16 cellular contexts compared by ENCODE assay signal in the genomic region with DNA sequence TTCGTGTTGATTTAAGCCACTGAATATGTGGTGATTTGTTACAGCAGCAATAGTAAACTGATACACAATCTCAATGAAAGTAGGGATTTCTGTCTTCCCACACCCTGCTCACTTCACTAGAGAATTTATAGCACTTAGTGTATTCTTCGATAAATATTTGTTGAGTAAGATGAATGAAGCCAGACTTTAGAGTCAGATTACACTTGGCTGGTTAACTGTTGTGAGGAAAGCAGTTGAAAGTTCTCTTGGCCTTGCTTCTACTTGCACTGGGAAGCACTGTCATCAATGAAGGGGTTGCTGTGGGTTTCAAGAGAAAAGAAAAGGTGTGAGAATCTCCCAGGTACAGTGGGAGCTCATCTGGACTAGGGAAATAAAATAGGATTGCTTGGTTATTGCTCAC.
DNase-seq lines count a peak whose midpoint lies in the region; ATAC-seq and TF ChIP-seq lines count a peak whose summit lies in the region.
"Had no signal": no experiment of that assay in that cellular context is flagged by ENCODE, and none has a peak within 500 bp of the region (broad histone marks: within the 10 kb centered on the region; RNA-seq: fewer than 3 reads in every experiment).

No MANE protein-coding gene starts in this region.

- H3K79me2 ChIP-seq in PC-9 (ENCODE audit: low read depth) (no peaks in the 10 kb centered on the region), trophoblast cell (ENCODE audit: control insufficient read depth, insufficient read depth, low read length, poor library complexity) (no peaks in the 10 kb centered on the region)

- H4K20me1 ChIP-seq in IMR-90 (ENCODE audit: insufficient read depth, low read length): no peaks in the 10 kb centered on the region
- no peaks in the 10 kb centered on the region for H4K20me1 ChIP-seq in PC-9 (ENCODE audit: insufficient read depth)

- ATAC-seq in IMR-90 (ENCODE audit: low read depth) (peak; percentile 25; the same call in 1 of the 2 replicates), GM19324 (IDR thresholded peaks at IDR 0.05; ENCODE audit: low FRiP score, unreplicated experiment) (no peak)

- peak overlapping the region; percentile 49; the same call in 2 of the 3 replicates for H2BK15ac ChIP-seq in IMR-90 (ENCODE audit: low read depth, low read length)

- H3K36me3 ChIP-seq in IMR-90 (ENCODE audit: control insufficient read depth, insufficient read depth, low read length): no peaks in the 10 kb centered on the region
- H3K36me3 ChIP-seq in PC-9 (ENCODE audit: low read depth): 0 out of 2 replicates have a peak, but pooled peaks cover 3% of the 10 kb centered on the region
- H3K36me3 ChIP-seq in ovary: no peaks in the 10 kb centered on the region
- no peaks in the 10 kb centered on the region for H3K36me3 ChIP-seq in tibial artery
- no peaks in the 10 kb centered on the region for H3K36me3 ChIP-seq in trophoblast cell (ENCODE audit: control insufficient read depth in 1 of 2, insufficient read depth in 2 of 2, low read length in 2 of 2)
- H3K36me3 ChIP-seq: BE2C had no signal

- H3K4me2 ChIP-seq in IMR-90 (ENCODE audit: low read depth, low read length) (no peak overlapping the region), PC-9 (no peak overlapping the region), trophoblast cell (ENCODE audit: low read length) (no peak overlapping the region)

- CTCF ChIA-PET in IMR-90 (lab: Yijun Ruan, JAX) (no interaction called here), PC-9 (lab: Charles Lee) (no interaction called here)

- POLR2A ChIA-PET in IMR-90 (lab: Charles Lee; ENCODE audit: unreplicated experiment): no interaction called here
- POLR2A ChIA-PET in PC-9 (lab: Charles Lee; ENCODE audit: unreplicated experiment): interaction anchor here (0.5 to 1.0 kb wide), 2 partner anchors 9 to 25 kb away, joined by 3 to 6 read pairs; no protein-coding TSS in a partner anchor

- H3K27me3 ChIP-seq in IMR-90 (ENCODE audit: control insufficient read depth, insufficient read depth, low read length) (no peaks in the 10 kb centered on the region), PC-9 (ENCODE audit: insufficient read depth, low read depth) (no peaks in the 10 kb centered on the region), ovary (no peaks in the 10 kb centered on the region), tibial artery (no peaks in the 10 kb centered on the region), trophoblast cell (ENCODE audit: insufficient read depth, low read length) (no peaks in the 10 kb centered on the region)
- H3K27me3 ChIP-seq: BE2C had no signal

- no peak overlapping the region for H3K27ac ChIP-seq in IMR-90 (ENCODE audit: insufficient read depth, low read length)
- H3K27ac ChIP-seq in PC-9: peak overlapping the region; percentile 67
- peak overlapping the region; percentile 67 for H3K27ac ChIP-seq in epithelial cell of prostate
- H3K27ac ChIP-seq in ovary: no peak overlapping the region
- no peak overlapping the region for H3K27ac ChIP-seq in tibial artery
- no peak overlapping the region for H3K27ac ChIP-seq in trophoblast cell (ENCODE audit: low read depth, low read length)

- dilution Hi-C loops in IMR-90 (cut with HindIII; ENCODE audit: low sequenced_read_pairs, unreplicated experiment): no loop called here

- H3K4me1 ChIP-seq in IMR-90 (ENCODE audit: control insufficient read depth, insufficient read depth, low read length): peaks cover 15% of the 10 kb centered on the region
- H3K4me1 ChIP-seq in PC-9 (replicated peaks; ENCODE audit: insufficient read depth): peaks cover 23% of the 10 kb centered on the region
- H3K4me1 ChIP-seq in ovary (ENCODE audit: insufficient read depth): no peaks in the 10 kb centered on the region
- peaks cover 0 to 7% (median 2%) of the 10 kb centered on the region in 4 donors for H3K4me1 ChIP-seq in tibial artery
- H3K4me1 ChIP-seq in trophoblast cell (ENCODE audit: control insufficient read depth in 1 of 2, insufficient read depth in 2 of 2, low read length in 2 of 2): peaks cover 0 to 3% of the 10 kb centered on the region in 2 experiments
- H3K4me1 ChIP-seq: BE2C had no signal

- intact Hi-C loops in IMR-90 (cut with micrococcal nuclease) (no loop called here), PC-9 (cut with micrococcal nuclease; ENCODE audit: unreplicated experiment) (no loop called here), ovary (cut with DNase I) (no loop called here), tibial artery (cut with DNase I; ENCODE audit: low total_unique reads) (no loop called here)

- no peak overlapping the region for H3K23ac ChIP-seq in IMR-90 (ENCODE audit: low read depth, low read length)
- H3K23ac ChIP-seq in trophoblast cell (ENCODE audit: low read length): no peak overlapping the region

- H3K4ac ChIP-seq in IMR-90 (ENCODE audit: low read depth, low read length) (no peak overlapping the region; the same call in 1 of the 2 replicates), trophoblast cell (ENCODE audit: low read depth, low read length) (no peak overlapping the region)

- H3K14ac ChIP-seq in IMR-90 (replicated peaks; ENCODE audit: low read depth, low read length) (0 out of 2 replicates have a peak overlapping the region, but pooled peaks have one; percentile 42), trophoblast cell (ENCODE audit: low read length) (no peak overlapping the region)

- H2AK9ac ChIP-seq in IMR-90 (replicated peaks; ENCODE audit: low read depth, low read length, poor library complexity): no peak overlapping the region

- H3K9ac ChIP-seq in IMR-90 (ENCODE audit: low read depth, low read length) (no peak overlapping the region), trophoblast cell (ENCODE audit: low read length) (no peak overlapping the region)

- peak overlapping the region; percentile 31; the same call in 1 of the 2 replicates for H2BK20ac ChIP-seq in IMR-90 (ENCODE audit: low read depth, low read length)

- WGBS in IMR-90 (ENCODE audit: extremely low coverage in 2 of 2, insufficient read length in 1 of 2), 2 experiments: no CpG with 5 or more reads among the region's 2 CpGs
- WGBS in ovary, 3 donors: 69 to 77% (median 76%) methylated on average over 2 of the region's 2 CpGs
- no CpG with 5 or more reads among the region's 2 CpGs for WGBS in trophoblast cell (ENCODE audit: extremely low coverage, insufficient coverage, insufficient read length)

- no peak for TF ChIP-seq RAD21 in IMR-90 (IDR thresholded peaks at IDR 0.05; ENCODE audit: low read length)

- no peak overlapping the region for H2BK12ac ChIP-seq in trophoblast cell (ENCODE audit: low read length)

- no peaks in the 10 kb centered on the region for H3F3A ChIP-seq in PC-9 (ENCODE audit: insufficient read depth, low read depth)

- peaks cover 10% of the 10 kb centered on the region for H3K9me1 ChIP-seq in IMR-90 (ENCODE audit: insufficient read depth, low read length)

- H3K18ac ChIP-seq in IMR-90 (ENCODE audit: low read depth, low read length) (peak overlapping the region; percentile 13; the same call in 1 of the 2 replicates), trophoblast cell (ENCODE audit: low read length) (no peak overlapping the region)

- H4K91ac ChIP-seq in IMR-90 (ENCODE audit: insufficient read depth, low read depth, low read length): no peak overlapping the region
- H4K91ac ChIP-seq in trophoblast cell (ENCODE audit: low read depth, low read length): no peak overlapping the region

- TF ChIP-seq EP300 in ovary (IDR thresholded peaks at IDR 0.05): no peak

- TF ChIP-seq POLR2A in IMR-90 (IDR thresholded peaks at IDR 0.05; ENCODE audit: low read depth, low read length) (no peak), ovary (IDR thresholded peaks at IDR 0.05) (no peak)

- no peak for TF ChIP-seq CTCF in IMR-90 (conservative IDR thresholded peaks at IDR 0.05; ENCODE audit: low read depth, low read length)
- TF ChIP-seq CTCF in PC-9 (conservative IDR thresholded peaks at IDR 0.05): no peak
- no peak for TF ChIP-seq CTCF in ovary (IDR thresholded peaks at IDR 0.05)
- TF ChIP-seq CTCF in tibial artery (IDR thresholded peaks at IDR 0.05): no peak

- H2BK120ac ChIP-seq in IMR-90 (ENCODE audit: low read depth, low read length): peak overlapping the region; percentile 72; the same call in 1 of the 2 replicates
- no peak overlapping the region for H2BK120ac ChIP-seq in trophoblast cell (ENCODE audit: insufficient read depth, low read length, poor library complexity)

- H3K56ac ChIP-seq in IMR-90 (ENCODE audit: extremely low read depth, insufficient read depth, low read length): no peak overlapping the region

- H3K79me1 ChIP-seq in IMR-90 (ENCODE audit: low read depth in 1 of 2, low read length in 2 of 2): no peaks in the 10 kb centered on the region
- peaks cover 2% of the 10 kb centered on the region for H3K79me1 ChIP-seq in trophoblast cell (ENCODE audit: low read length)

- no peak overlapping the region for H4K8ac ChIP-seq in IMR-90 (ENCODE audit: low read depth in 2 of 2, low read length in 2 of 2)
- no peak overlapping the region for H4K8ac ChIP-seq in trophoblast cell (ENCODE audit: low read depth, low read length)

- in situ Hi-C loops in IMR-90 (cut with MboI; ENCODE audit: low sequenced_read_pairs): no loop called here

- H4K5ac ChIP-seq in IMR-90 (ENCODE audit: low read depth, low read length): peak overlapping the region; percentile 32; the same call in 1 of the 2 replicates

- DNase-seq in IMR-90: peak; percentile 31
- no peak for DNase-seq in PC-9
- DNase-seq in epithelial cell of prostate (ENCODE audit: low read depth, low spot score): no peak
- peak; percentile 34 for DNase-seq in fibroblast of peridontal ligament (ENCODE audit: extremely low read depth)
- no peak for DNase-seq in ovary
- no peak for DNase-seq in tibial artery
- DNase-seq in trophoblast cell: no peak
- DNase-seq: ACHN; BE2C; C1 segment of cervical spinal cord; CD4-positive, CD25-positive, alpha-beta regulatory T cell; CD8-positive, alpha-beta memory T cell; COR-L47; GOT3; H9 had no signal

- no peak overlapping the region for H4K12ac ChIP-seq in trophoblast cell (ENCODE audit: low read depth, low read length)

- BruUV-seq in IMR-90 (replicated peaks; lab: Mats Ljungman, UMichigan) (no TSS peak), PC-9 (replicated peaks; lab: Mats Ljungman, UMichigan) (no TSS peak)

- H3K9me2 ChIP-seq in PC-9 (ENCODE audit: insufficient read depth): no peaks in the 10 kb centered on the region

- H2BK5ac ChIP-seq in IMR-90 (ENCODE audit: low read depth, low read length, poor library complexity, severe bottlenecking): peak overlapping the region; percentile 59
- no peak overlapping the region for H2BK5ac ChIP-seq in trophoblast cell (ENCODE audit: low read depth, low read length, poor library complexity)

- H2AK5ac ChIP-seq in IMR-90 (ENCODE audit: low read depth, low read length): peak overlapping the region; percentile 30; the same call in 1 of the 2 replicates
- H2AK5ac ChIP-seq in trophoblast cell (ENCODE audit: low read length): no peak overlapping the region

- H3K4me3 ChIP-seq in IMR-90 (ENCODE audit: insufficient read depth, low read depth, low read length) (no peak overlapping the region), PC-9 (no peak overlapping the region), ovary (no peak overlapping the region), tibial artery (no peak overlapping the region), trophoblast cell (ENCODE audit: low read depth, low read length) (no peak overlapping the region)

- H2AFZ ChIP-seq in IMR-90 (replicated peaks; ENCODE audit: low read length, poor library complexity) (no peak overlapping the region), PC-9 (no peak overlapping the region), trophoblast cell (ENCODE audit: insufficient read depth, low read length, poor library complexity) (no peak overlapping the region)

- H3K9me3 ChIP-seq in IMR-90 (ENCODE audit: control insufficient read depth, insufficient read depth, low read length) (peaks cover 5% of the 10 kb centered on the region), PC-9 (ENCODE audit: insufficient read depth, low read depth) (peaks cover 15% of the 10 kb centered on the region), ovary (no peaks in the 10 kb centered on the region), tibial artery (no peaks in the 10 kb centered on the region), trophoblast cell (ENCODE audit: insufficient read depth, low read depth, low read length) (peaks cover 6% of the 10 kb centered on the region)
- H3K9me3 ChIP-seq: BE2C had no signal

Comparison
In these comparisons a context has a peak if more than half of its experiments do, and no peak if none do; other contexts are left out.
1. DNase-seq: peak in IMR-90 (single experiment) and fibroblast of peridontal ligament (single experiment); none in PC-9 (0 of 2), epithelial cell of prostate (single experiment), ovary (0 of 5), tibial artery (0 of 2) and trophoblast cell (0 of 2).
2. H3K27ac ChIP-seq: peak in PC-9 (single experiment) and epithelial cell of prostate (single experiment); none in IMR-90 (single experiment), ovary (0 of 2), tibial artery (0 of 2) and trophoblast cell (single experiment).